In the genomic region with DNA sequence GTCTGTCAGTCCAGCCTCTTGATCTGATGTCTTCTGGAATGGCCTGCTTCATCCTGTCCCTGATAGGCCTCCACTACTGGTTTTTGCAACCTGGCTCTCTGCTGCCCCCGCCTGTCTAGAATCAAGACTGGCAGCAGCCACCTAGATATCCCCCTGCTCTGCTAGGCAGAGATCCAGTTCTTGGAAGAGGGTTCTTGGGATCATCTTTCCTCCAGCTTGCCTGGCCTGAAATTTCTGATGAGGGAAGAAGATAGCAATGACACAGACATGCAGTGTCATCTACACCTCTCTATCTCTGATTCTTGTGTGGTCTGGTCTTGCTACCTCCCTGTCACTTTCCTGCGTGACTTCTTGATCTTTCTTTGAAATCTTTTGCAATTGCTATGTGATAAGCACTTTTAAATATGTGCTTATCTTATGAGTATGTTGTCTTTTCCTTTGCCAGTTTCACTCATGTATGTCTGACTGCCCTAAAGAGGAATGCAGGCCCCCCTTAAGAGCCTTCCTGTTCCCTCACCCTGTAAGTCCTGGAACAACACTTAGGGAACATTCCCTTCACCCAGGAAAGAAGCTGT, we compare ENCODE assay signal across 8 cellular contexts. TPM values are rescaled to one million over a fixed set of nuclear protein-coding genes. Genes with fewer than 3 reads are reported as not detected.
A peak's percentile ranks its signal among the peaks of the same experiment; 100 is the strongest.
DNase-seq lines count a peak whose midpoint lies in the region; ATAC-seq and TF ChIP-seq lines count a peak whose summit lies in the region.

No MANE protein-coding gene starts in this region.

- WGBS in heart left ventricle, 4 donors: 37 to 61% (median 56%) methylated on average over 2 of the region's 2 CpGs
- 13 to 26% (median 17%) methylated on average over 2 of the region's 2 CpGs for WGBS in psoas muscle, 3 donors

- no peak overlapping the region for H3K4me3 Mint-ChIP-seq in activated naive CD8-positive, alpha-beta T cell treated with anti-CD3 and anti-CD28 coated beads for 36 hours

- no peak overlapping the region for H2AFZ ChIP-seq in SU-DHL-6 (ENCODE audit: low read depth, low read length, severe bottlenecking)

- no peaks in the 10 kb centered on the region for H3K36me3 ChIP-seq in SU-DHL-6 (ENCODE audit: low read length)
- H3K36me3 ChIP-seq in heart left ventricle: peaks cover 0 to 26% (median 6%) of the 10 kb centered on the region in 9 donors
- peaks cover 6 to 19% of the 10 kb centered on the region in 2 donors for H3K36me3 ChIP-seq in psoas muscle (ENCODE audit: insufficient read depth in 1 of 2, low read depth in 1 of 2)

- peak overlapping the region; percentile 27 for H3K27ac Mint-ChIP-seq in activated naive CD8-positive, alpha-beta T cell treated with anti-CD3 and anti-CD28 coated beads for 36 hours

- H3K27ac ChIP-seq in SU-DHL-6 (ENCODE audit: low read depth, low read length) (no peak overlapping the region), heart left ventricle (peak overlapping the region in 10 of 12 donors; percentile 5 to 76 (median 32)), psoas muscle (peak overlapping the region; percentile 92)

- H3K27me3 Mint-ChIP-seq in activated naive CD8-positive, alpha-beta T cell treated with anti-CD3 and anti-CD28 coated beads for 36 hours: no peaks in the 10 kb centered on the region

- peak; percentile 49 to 80 (median 78) for ATAC-seq in heart left ventricle
- ATAC-seq in psoas muscle: peak; percentile 79 to 87 (median 85)
- no peak for ATAC-seq in HG02840 (IDR thresholded peaks at IDR 0.05; ENCODE audit: low FRiP score, unreplicated experiment)
- ATAC-seq in GM19395 (IDR thresholded peaks at IDR 0.05; ENCODE audit: unreplicated experiment): no peak

- TF ChIP-seq CTCF in SU-DHL-6 (IDR thresholded peaks at IDR 0.05; ENCODE audit: insufficient read depth, low read length, poor library complexity, severe bottlenecking) (peak; percentile 88), heart left ventricle (IDR thresholded peaks at IDR 0.05) (peak; percentile 67 to 87 (median 79)), psoas muscle (IDR thresholded peaks at IDR 0.05) (peak; percentile 85)

- no peak overlapping the region for H3K4me2 ChIP-seq in SU-DHL-6 (ENCODE audit: low read depth, low read length, poor library complexity, severe bottlenecking)

- no peaks in the 10 kb centered on the region for H3K9me3 Mint-ChIP-seq in activated naive CD8-positive, alpha-beta T cell treated with anti-CD3 and anti-CD28 coated beads for 36 hours

- no peaks in the 10 kb centered on the region for H4K20me1 ChIP-seq in SU-DHL-6 (ENCODE audit: low read depth, low read length)

- no peaks in the 10 kb centered on the region for H3K27me3 ChIP-seq in SU-DHL-6 (ENCODE audit: low read length)
- H3K27me3 ChIP-seq in heart left ventricle: no peaks in the 10 kb centered on the region
- H3K27me3 ChIP-seq in psoas muscle (ENCODE audit: insufficient read depth in 3 of 3, low read length in 2 of 3): no peaks in the 10 kb centered on the region

- H3K4me3 ChIP-seq in Jurkat, Clone E6-1 (ENCODE audit: low read length): no peak overlapping the region
- no peak overlapping the region for H3K4me3 ChIP-seq in SU-DHL-6 (ENCODE audit: insufficient read depth, low read length, poor library complexity, severe bottlenecking)
- no peak overlapping the region for H3K4me3 ChIP-seq in heart left ventricle
- H3K4me3 ChIP-seq in psoas muscle: no peak overlapping the region

- H3K9me2 ChIP-seq in SU-DHL-6 (replicated peaks; ENCODE audit: insufficient read depth, low read length): no peaks in the 10 kb centered on the region

- DNase-seq in Daoy (ENCODE audit: low read depth) (peak; percentile 67), heart left ventricle (peak; percentile 59 to 82 (median 75)), psoas muscle (peak; percentile 78 to 91)
- DNase-seq in Jurkat, Clone E6-1 (ENCODE audit: low read depth, low spot score): peak; percentile 54
- DNase-seq in activated naive CD8-positive, alpha-beta T cell treated with anti-CD3 and anti-CD28 coated beads for 36 hours: peak; percentile 66

- peaks cover 57% of the 10 kb centered on the region for H3K4me1 Mint-ChIP-seq in activated naive CD8-positive, alpha-beta T cell treated with anti-CD3 and anti-CD28 coated beads for 36 hours

- H3K9me3 ChIP-seq in SU-DHL-6 (ENCODE audit: insufficient read depth, low read length): no peaks in the 10 kb centered on the region
- no peaks in the 10 kb centered on the region for H3K9me3 ChIP-seq in heart left ventricle
- no peaks in the 10 kb centered on the region for H3K9me3 ChIP-seq in psoas muscle

- H3K4me1 ChIP-seq in heart left ventricle: peaks cover 0 to 49% (median 19%) of the 10 kb centered on the region in 12 donors
- H3K4me1 ChIP-seq in psoas muscle: peaks cover 52% of the 10 kb centered on the region

- TF ChIP-seq POLR2A in heart left ventricle (IDR thresholded peaks at IDR 0.05): no peak

- peaks cover 40% of the 10 kb centered on the region for H3K36me3 Mint-ChIP-seq in activated naive CD8-positive, alpha-beta T cell treated with anti-CD3 and anti-CD28 coated beads for 36 hours

- H3K79me2 ChIP-seq in SU-DHL-6 (ENCODE audit: insufficient read depth, low read length): no peaks in the 10 kb centered on the region

- no peak overlapping the region for H3K9ac ChIP-seq in SU-DHL-6 (ENCODE audit: low read length)

- intact Hi-C loops in heart left ventricle (cut with DNase I) (loop anchor here in 4 of 10 donors (1.0 to 10.0 kb wide), 5 partner anchors 73 to 540 kb away; a partner anchor contains a TSS), psoas muscle (cut with DNase I) (loop anchor here (1.0 to 5.0 kb wide), 2 partner anchors 73 to 249 kb away; no protein-coding TSS in a partner anchor)

- no peaks in the 10 kb centered on the region for H3F3A ChIP-seq in SU-DHL-6 (ENCODE audit: insufficient read depth)

RNA-seq across cellular contexts. Expression of a gene that starts 20.3 kb away (rescaled TPM):
- total RNA-seq in Daoy (2014; rRNA removed; shearing (Covaris generic)): 11.1 and 12.1 TPM in 2 replicates
- polyA plus RNA-seq in Jurkat, Clone E6-1 (2012; ENCODE audit: insufficient read depth, insufficient read length): 29.8 TPM
- 10 to 100 TPM; 76.3 to 79.2 TPM for total RNA-seq in activated naive CD8-positive, alpha-beta T cell treated with anti-CD3 and anti-CD28 coated beads for 36 hours
- total RNA-seq in heart left ventricle: 10 to 100 TPM; 20.6 to 35.1 (median 28.8) TPM
- polyA plus RNA-seq in heart left ventricle: 10 to 100 TPM in 1 of 2 donors, 1 to 10 TPM in 1; 5.9 to 12.1 TPM
- 10 to 100 TPM; 40.8 to 53.5 (median 44.0) TPM for total RNA-seq in psoas muscle
- 10 to 100 TPM in 2 of 3 donors, 1 to 10 TPM in 1; 9.8 to 43.1 (median 17.3) TPM for polyA plus RNA-seq in psoas muscle

RNA-seq across cellular contexts. Expression of a gene that starts 41.8 kb away (rescaled TPM):
- total RNA-seq in Daoy (2014; rRNA removed; shearing (Covaris generic)): 15.9 and 19.8 TPM in 2 replicates
- polyA plus RNA-seq in Jurkat, Clone E6-1 (2012; ENCODE audit: insufficient read depth, insufficient read length): 30.2 TPM
- 10 to 100 TPM; 34.6 to 39.1 TPM for total RNA-seq in activated naive CD8-positive, alpha-beta T cell treated with anti-CD3 and anti-CD28 coated beads for 36 hours
- total RNA-seq in heart left ventricle: 10 to 100 TPM in 1 of 9 donors, 1 to 10 TPM in 8; 3.8 to 11.5 (median 7.2) TPM
- 10 to 100 TPM in 1 of 2 donors, 1 to 10 TPM in 1; 4.5 to 10.4 TPM for polyA plus RNA-seq in heart left ventricle
- 10 to 100 TPM in 2 of 4 donors, 1 to 10 TPM in 2; 7.0 to 10.5 (median 9.8) TPM for total RNA-seq in psoas muscle
- 10 to 100 TPM in 1 of 3 donors, 1 to 10 TPM in 2; 3.4 to 15.1 (median 9.5) TPM for polyA plus RNA-seq in psoas muscle

RNA-seq across cellular contexts. Expression of a gene that starts 41.8 kb away (rescaled TPM):
- total RNA-seq in Daoy (2014; rRNA removed; shearing (Covaris generic)): 7.1 and 8.6 TPM in 2 replicates
- polyA plus RNA-seq in Jurkat, Clone E6-1 (2012; ENCODE audit: insufficient read depth, insufficient read length): 19.9 TPM
- 10 to 100 TPM; 32.0 to 32.3 TPM for total RNA-seq in activated naive CD8-positive, alpha-beta T cell treated with anti-CD3 and anti-CD28 coated beads for 36 hours
- total RNA-seq in heart left ventricle (10 to 100 TPM in 2 of 9 donors, 1 to 10 TPM in 7; 4.4 to 11.9 (median 8.8) TPM), psoas muscle (10 to 100 TPM; 10.0 to 19.3 (median 14.4) TPM)
- polyA plus RNA-seq in heart left ventricle (10 to 100 TPM in 1 of 2 donors, 1 to 10 TPM in 1; 8.3 to 10.7 TPM), psoas muscle (10 to 100 TPM; 11.9 to 20.2 (median 12.6) TPM)

RNA-seq across cellular contexts. Expression of a gene that starts 49.2 kb away (rescaled TPM):
- not detected in 2 replicates for total RNA-seq in Daoy (2014; rRNA removed; shearing (Covaris generic))
- polyA plus RNA-seq in Jurkat, Clone E6-1 (2012; ENCODE audit: insufficient read depth, insufficient read length): not detected
- not detected for total RNA-seq in activated naive CD8-positive, alpha-beta T cell treated with anti-CD3 and anti-CD28 coated beads for 36 hours
- total RNA-seq in heart left ventricle: not detected
- polyA plus RNA-seq in heart left ventricle: not detected
- not detected for total RNA-seq in psoas muscle
- polyA plus RNA-seq in psoas muscle: under 1 TPM in 1 of 3 donors, not detected in 2; 0.05 TPM

Comparison
In these comparisons a context has a peak if more than half of its experiments do, and no peak if none do; other contexts are left out.
1. ATAC-seq: peak in heart left ventricle (4 of 4) and psoas muscle (4 of 4); none in HG02840 (single experiment) and GM19395 (single experiment).
2. Peak in every context shown above with its lines, with median percentiles within 50 percentile points of each other: DNase-seq and CTCF ChIP-seq.